8 cellular contexts compared by ENCODE assay signal in genomic region chr15:83066761-83067637, GRCh38. TPM values are rescaled to one million over a fixed set of nuclear protein-coding genes. Genes with fewer than 3 reads are reported as not detected.
DNase-seq lines count a peak whose midpoint lies in the region; FAIRE-seq lines count a peak whose summit lies in the region.

Gene BTBD1, minus strand, starts transcription at chr15:83067252. Its CDS starts 101 bp downstream, at chr15:83067151.

- peak within 1 kb of the TSS; percentile 90 for H3K27ac ChIP-seq in substantia nigra (ENCODE audit: low read depth, low read length, poor library complexity, severe bottlenecking)

- in situ Hi-C loops in SK-MEL-5 (cut with HindIII; ENCODE audit: low pct_unique_long_range_greater_than_20kb, low sequenced_read_pairs), result no loop called here

- no peak for FAIRE-seq in frontal cortex (lab: Jason Lieb, UNC)

- peak within 1 kb of the TSS; percentile 83 for H3K4me3 ChIP-seq in H7 (ENCODE audit: insufficient read depth, low read depth, low read length)

- DNase-seq in GF-D8 (lab: John Stamatoyannopoulos, UW) (peak; percentile 79), H7 (peak; percentile 94), LoVo (ENCODE audit: low spot score) (peak; percentile 99), SK-MEL-5 (ENCODE audit: low read depth, low spot score) (peak; percentile 93), frontal cortex (ENCODE audit: low spot score in 2 of 2) (peak; percentile 92 to 93), non-pigmented ciliary epithelial cell (ENCODE audit: low read depth) (peak; percentile 77), substantia nigra (lab: John Stamatoyannopoulos, UW) (peak; percentile 51 to 94 (median 81))
- DNase-seq in activated naive CD4-positive, alpha-beta T cell treated with Interleukin-2 at 50 U/mL for 16 hours, result peak; percentile 91

- H3K36me3 ChIP-seq in H7 (replicated peaks; ENCODE audit: control insufficient read depth, insufficient read depth, low read length), result peaks cover 4% of the 10 kb centered on the region

- no peaks in the 10 kb centered on the region for H3K27me3 ChIP-seq in H7 (ENCODE audit: control insufficient read depth, insufficient read depth, low read length)

RNA-seq across cellular contexts. Expression of gene BTBD1, which starts in this region (rescaled TPM):
- 71.8 and 86.6 TPM in 2 replicates for total RNA-seq in H7 (2014; rRNA removed; shearing (Covaris generic))
- 137 and 147 TPM in 2 replicates for total RNA-seq in SK-MEL-5 (2014; rRNA removed; shearing (Covaris generic))
- polyA plus RNA-seq in SK-MEL-5 (2015; cell fraction: cytosol; rRNA removed), result 79.8 and 90.7 TPM in 2 replicates
- 40.2 and 48.0 TPM in 2 replicates for polyA plus RNA-seq in SK-MEL-5 (2015; cell fraction: nucleus; rRNA removed)
- total RNA-seq in frontal cortex, result 156 TPM

Comparison
In these comparisons a context has a peak if more than half of its experiments do, and no peak if none do; other contexts are left out.
1. Peak in every context shown above with its lines: DNase-seq, H3K4me3 ChIP-seq and H3K27ac ChIP-seq.